Comparison of ENCODE assay signal across 10 cellular contexts in genomic region chr19:58546131-58546530, GRCh38. TPM values are rescaled to one million over a fixed set of nuclear protein-coding genes. Genes with fewer than 3 reads are reported as not detected.
DNase-seq lines count a peak whose midpoint lies in the region; ATAC-seq and TF ChIP-seq lines count a peak whose summit lies in the region.
"Had no signal": no experiment of that assay in that cellular context is flagged by ENCODE, and none has a peak within 500 bp of the region (broad histone marks: within the 10 kb centered on the region; RNA-seq: fewer than 3 reads in every experiment).

No MANE protein-coding gene starts in this region.

- peaks cover 13% of the 10 kb centered on the region for H3K4me1 ChIP-seq in HEK293 (ENCODE audit: control insufficient read depth, insufficient read depth, low read length)
- H3K4me1 ChIP-seq in hepatocyte (ENCODE audit: insufficient read depth) = peaks cover 22% of the 10 kb centered on the region

- POLR2A ChIA-PET in HEK293 (lab: Yijun Ruan, JAX) (interaction anchor here (1.5 to 4.4 kb wide), 5 partner anchors 8 to 184 kb away, joined by 3 to 128 read pairs (median 12); partner anchors contain the start of genes CHMP2A, UBE2M, ZBTB45 and ZNF497), activated B cell treated with CpG ODN at 0.5 μM for 24 hours (lab: Charles Lee) (interaction anchor here (3.3 to 4.1 kb wide), 2 partner anchors 8 to 26 kb away, joined by 78 to 82 read pairs; partner anchors contain the start of genes CHMP2A and ZBTB45)

- H3K9me3 ChIP-seq in HEK293 (ENCODE audit: control insufficient read depth, insufficient read depth, low read depth, low read length) (no peaks in the 10 kb centered on the region), hepatocyte (ENCODE audit: low read depth) (no peaks in the 10 kb centered on the region)

- H3K27ac Mint-ChIP-seq in activated B cell treated with CpG ODN at 0.5 μM for 24 hours = peak overlapping the region; percentile 25

- peaks cover 66% of the 10 kb centered on the region for H3K36me3 Mint-ChIP-seq in activated B cell treated with CpG ODN at 0.5 μM for 24 hours (ENCODE audit: low read depth)

- H3K4me2 ChIP-seq in hepatocyte = peak overlapping the region; percentile 97

- H3K79me2 ChIP-seq in hepatocyte = peaks cover 48% of the 10 kb centered on the region

- ATAC-seq in activated B cell treated with CpG ODN at 0.5 μM for 24 hours (ENCODE audit: low read depth) (no peak), GM18517 (IDR thresholded peaks at IDR 0.05; ENCODE audit: unreplicated experiment) (no peak), HG03025 (IDR thresholded peaks at IDR 0.05; ENCODE audit: low FRiP score, unreplicated experiment) (no peak)

- intact Hi-C loops in activated B cell treated with CpG ODN at 0.5 μM for 24 hours (cut with micrococcal nuclease) = no loop called here

- peaks cover 44% of the 10 kb centered on the region for H4K20me1 ChIP-seq in hepatocyte (ENCODE audit: insufficient read depth, poor library complexity, severe bottlenecking)

- H3K4me3 ChIP-seq in HEK293 (ENCODE audit: low read depth, low read length) (peak overlapping the region; percentile 67), hepatocyte (peak overlapping the region; percentile 97), skin epidermis (peak overlapping the region; percentile 76 to 96 (median 94))

- H3K27me3 Mint-ChIP-seq in activated B cell treated with CpG ODN at 0.5 μM for 24 hours = peaks cover 10% of the 10 kb centered on the region

- H3K27ac ChIP-seq in HEK293 (ENCODE audit: extremely low read depth, low read depth, low read length) (peak overlapping the region; percentile 99), hepatocyte (no peak overlapping the region), skin epidermis (peak overlapping the region in 8 of 21 experiments; percentile 6 to 94 (median 81)), substantia nigra (ENCODE audit: low read depth, low read length, poor library complexity, severe bottlenecking) (no peak overlapping the region)

- peak overlapping the region; percentile 91 for H3K4me3 Mint-ChIP-seq in activated B cell treated with CpG ODN at 0.5 μM for 24 hours

- no peaks in the 10 kb centered on the region for H3K27me3 ChIP-seq in hepatocyte

- CTCF ChIA-PET in HEK293 (lab: Yijun Ruan, JAX) (interaction anchor here (0.9 to 1.7 kb wide), 2 partner anchors 26 to 35 kb away, joined by 3 to 9 read pairs; partner anchors contain the start of gene ZBTB45), activated B cell treated with CpG ODN at 0.5 μM for 24 hours (lab: Charles Lee) (no interaction called here)

- no peaks in the 10 kb centered on the region for H3K9me3 Mint-ChIP-seq in activated B cell treated with CpG ODN at 0.5 μM for 24 hours

- DNase-seq in activated B cell treated with CpG ODN at 0.5 μM for 24 hours (no peak), hepatocyte (ENCODE audit: low spot score) (no peak), medulla oblongata (ENCODE audit: extremely low spot score) (no peak), substantia nigra (lab: John Stamatoyannopoulos, UW) (no peak)
- DNase-seq: erythroblast; NK-92 treated with Interleukin-12 subunit alpha and Interleukin-12 subunit beta, amount 100 ng/mL, for 24 hours had no signal

- H2AFZ ChIP-seq in hepatocyte = no peak overlapping the region

- no peaks in the 10 kb centered on the region for H3K9me2 ChIP-seq in hepatocyte (replicated peaks; ENCODE audit: insufficient read depth)

- peaks cover 19 to 63% of the 10 kb centered on the region in 2 experiments for H3K36me3 ChIP-seq in HEK293 (ENCODE audit: control insufficient read depth in 2 of 2, insufficient read depth in 1 of 2, low read length in 2 of 2)
- peaks cover 4% of the 10 kb centered on the region for H3K36me3 ChIP-seq in hepatocyte (replicated peaks; ENCODE audit: insufficient read depth, low read depth)

- TF ChIP-seq CTCF in HEK293 (tag by site-specific recombination; IDR thresholded peaks at IDR 0.05) = no peak
- TF ChIP-seq CTCF in activated B cell treated with CpG ODN at 0.5 μM for 24 hours (IDR thresholded peaks at IDR 0.05) = no peak
- TF ChIP-seq CTCF in hepatocyte (IDR thresholded peaks at IDR 0.05; ENCODE audit: poor library complexity) = no peak

- H3K4me1 Mint-ChIP-seq in activated B cell treated with CpG ODN at 0.5 μM for 24 hours = peaks cover 27% of the 10 kb centered on the region

TF ChIP-seq in HEK293, 187 proteins besides CTCF, POLR2A, EP300 and RAD21:
- TF ChIP-seq ZNF670 (tag by site-specific recombination; IDR thresholded peaks at IDR 0.05; ENCODE audit: low read depth) (no peak), ZBTB11 (tag by site-specific recombination; conservative IDR thresholded peaks at IDR 0.05; ENCODE audit: low read depth) (0 out of 2 replicates have a peak, but pooled peaks have one; percentile 2)

RNA-seq across cellular contexts. Expression of gene TRIM28, which starts 2.3 kb away (rescaled TPM):
- total RNA-seq in activated B cell treated with CpG ODN at 0.5 μM for 24 hours (380 and 407 TPM in 2 replicates), hepatocyte (189 and 191 TPM in 2 replicates)
- polyA plus RNA-seq in hepatocyte = 159 and 180 TPM in 2 replicates

RNA-seq across cellular contexts. Expression of gene CHMP2A, which starts 8.8 kb away (rescaled TPM):
- 95.6 and 96.3 TPM in 2 replicates for total RNA-seq in activated B cell treated with CpG ODN at 0.5 μM for 24 hours
- 88.4 and 122 TPM in 2 replicates for total RNA-seq in hepatocyte
- polyA plus RNA-seq in hepatocyte = 188 and 196 TPM in 2 replicates

RNA-seq across cellular contexts. Expression of gene UBE2M, which starts 12.3 kb away (rescaled TPM):
- total RNA-seq in activated B cell treated with CpG ODN at 0.5 μM for 24 hours (55.1 and 66.7 TPM in 2 replicates), hepatocyte (48.5 and 54.4 TPM in 2 replicates)
- 111 TPM in 2 replicates for polyA plus RNA-seq in hepatocyte

RNA-seq across cellular contexts. Expression of gene ZBTB45, which starts 26.5 kb away (rescaled TPM):
- total RNA-seq in activated B cell treated with CpG ODN at 0.5 μM for 24 hours (18.0 and 20.2 TPM in 2 replicates), hepatocyte (3.3 and 5.4 TPM in 2 replicates)
- 18.5 and 21.6 TPM in 2 replicates for polyA plus RNA-seq in hepatocyte

RNA-seq across cellular contexts. Expression of gene MZF1, which starts 27.0 kb away (rescaled TPM):
- 41.9 and 54.5 TPM in 2 replicates for total RNA-seq in activated B cell treated with CpG ODN at 0.5 μM for 24 hours
- 19.0 and 23.5 TPM in 2 replicates for total RNA-seq in hepatocyte
- 19.9 and 29.0 TPM in 2 replicates for polyA plus RNA-seq in hepatocyte
